In the genomic region with DNA sequence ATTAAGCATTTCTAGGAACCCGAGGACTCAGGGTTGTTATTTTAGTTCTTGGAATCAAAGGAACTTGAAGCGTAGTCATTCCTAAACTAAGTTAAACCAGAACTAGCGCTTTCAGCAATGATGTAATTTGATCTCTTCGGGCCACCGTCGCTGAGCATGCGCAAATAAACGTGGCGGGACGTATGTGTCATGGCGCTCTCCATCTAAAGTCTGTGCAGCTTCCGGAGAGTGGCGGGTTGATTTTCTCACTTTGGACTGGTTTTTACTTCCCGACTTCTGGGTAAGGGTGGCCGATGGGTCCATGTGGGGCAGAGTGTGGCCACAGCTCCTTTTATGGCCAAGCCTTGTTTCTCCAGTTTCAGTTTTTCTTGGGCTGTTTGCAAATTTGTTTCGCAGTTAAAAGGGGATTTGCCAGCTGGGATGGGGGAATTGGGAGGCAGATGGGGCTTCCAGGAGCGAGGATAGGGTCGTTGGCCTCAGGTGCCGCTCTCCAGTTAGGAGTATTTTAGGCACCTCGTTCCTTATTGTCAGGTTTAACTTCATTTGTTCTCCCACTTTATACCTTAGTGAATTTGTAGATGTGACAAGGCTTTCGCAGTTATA, we compare ENCODE assay signal across 1 cellular context.
TF ChIP-seq lines count a peak whose summit lies in the region.

A gene (plus strand): TSS at position 163 of the 603 bp plus-strand sequence. CDS start 11,894 bp downstream, outside the sequence.

TF ChIP-seq in GM12878, 131 proteins besides CTCF, POLR2A, EP300 and RAD21 (continued from another document and continues in another):
- TF ChIP-seq, protein P1, sequence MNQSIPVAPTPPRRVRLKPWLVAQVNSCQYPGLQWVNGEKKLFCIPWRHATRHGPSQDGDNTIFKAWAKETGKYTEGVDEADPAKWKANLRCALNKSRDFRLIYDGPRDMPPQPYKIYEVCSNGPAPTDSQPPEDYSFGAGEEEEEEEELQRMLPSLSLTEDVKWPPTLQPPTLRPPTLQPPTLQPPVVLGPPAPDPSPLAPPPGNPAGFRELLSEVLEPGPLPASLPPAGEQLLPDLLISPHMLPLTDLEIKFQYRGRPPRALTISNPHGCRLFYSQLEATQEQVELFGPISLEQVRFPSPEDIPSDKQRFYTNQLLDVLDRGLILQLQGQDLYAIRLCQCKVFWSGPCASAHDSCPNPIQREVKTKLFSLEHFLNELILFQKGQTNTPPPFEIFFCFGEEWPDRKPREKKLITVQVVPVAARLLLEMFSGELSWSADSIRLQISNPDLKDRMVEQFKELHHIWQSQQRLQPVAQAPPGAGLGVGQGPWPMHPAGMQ (IDR thresholded peaks at IDR 0.05; ENCODE audit: borderline replicate concordance) = no peak
- TF ChIP-seq, protein P2, sequence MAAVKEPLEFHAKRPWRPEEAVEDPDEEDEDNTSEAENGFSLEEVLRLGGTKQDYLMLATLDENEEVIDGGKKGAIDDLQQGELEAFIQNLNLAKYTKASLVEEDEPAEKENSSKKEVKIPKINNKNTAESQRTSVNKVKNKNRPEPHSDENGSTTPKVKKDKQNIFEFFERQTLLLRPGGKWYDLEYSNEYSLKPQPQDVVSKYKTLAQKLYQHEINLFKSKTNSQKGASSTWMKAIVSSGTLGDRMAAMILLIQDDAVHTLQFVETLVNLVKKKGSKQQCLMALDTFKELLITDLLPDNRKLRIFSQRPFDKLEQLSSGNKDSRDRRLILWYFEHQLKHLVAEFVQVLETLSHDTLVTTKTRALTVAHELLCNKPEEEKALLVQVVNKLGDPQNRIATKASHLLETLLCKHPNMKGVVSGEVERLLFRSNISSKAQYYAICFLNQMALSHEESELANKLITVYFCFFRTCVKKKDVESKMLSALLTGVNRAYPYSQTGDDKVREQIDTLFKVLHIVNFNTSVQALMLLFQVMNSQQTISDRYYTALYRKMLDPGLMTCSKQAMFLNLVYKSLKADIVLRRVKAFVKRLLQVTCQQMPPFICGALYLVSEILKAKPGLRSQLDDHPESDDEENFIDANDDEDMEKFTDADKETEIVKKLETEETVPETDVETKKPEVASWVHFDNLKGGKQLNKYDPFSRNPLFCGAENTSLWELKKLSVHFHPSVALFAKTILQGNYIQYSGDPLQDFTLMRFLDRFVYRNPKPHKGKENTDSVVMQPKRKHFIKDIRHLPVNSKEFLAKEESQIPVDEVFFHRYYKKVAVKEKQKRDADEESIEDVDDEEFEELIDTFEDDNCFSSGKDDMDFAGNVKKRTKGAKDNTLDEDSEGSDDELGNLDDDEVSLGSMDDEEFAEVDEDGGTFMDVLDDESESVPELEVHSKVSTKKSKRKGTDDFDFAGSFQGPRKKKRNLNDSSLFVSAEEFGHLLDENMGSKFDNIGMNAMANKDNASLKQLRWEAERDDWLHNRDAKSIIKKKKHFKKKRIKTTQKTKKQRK (IDR thresholded peaks at IDR 0.05; ENCODE audit: low read depth, low read length) = no peak
- TF ChIP-seq RCOR1 (conservative IDR thresholded peaks at IDR 0.05; ENCODE audit: low read depth, low read length) (0 out of 2 replicates have a peak, but pooled peaks have one; percentile 67), NR2C1 (IDR thresholded peaks at IDR 0.05) (no peak), MYC (IDR thresholded peaks at IDR 0.05; ENCODE audit: insufficient read depth, insufficient read length, insufficient replicate concordance, low read length, severe bottlenecking) (no peak), MTA2 (IDR thresholded peaks at IDR 0.05; ENCODE audit: low read depth) (no peak; the same call in 1 of the 2 replicates), BMI1 (IDR thresholded peaks at IDR 0.05; ENCODE audit: borderline replicate concordance) (no peak), PAX5 (IDR thresholded peaks at IDR 0.05; ENCODE audit: borderline replicate concordance, low read depth, low read length) (no peak), TARDBP (IDR thresholded peaks at IDR 0.05; ENCODE audit: borderline replicate concordance) (no peak), SREBF2 (IDR thresholded peaks at IDR 0.05; ENCODE audit: low read length) (no peak), MEF2A (IDR thresholded peaks at IDR 0.05; ENCODE audit: insufficient read depth, low read depth, low read length) (0 out of 2 replicates have a peak, but pooled peaks have one; percentile 48), STAT3 (IDR thresholded peaks at IDR 0.05; ENCODE audit: low read depth, low read length) (0 out of 2 replicates have a peak, but pooled peaks have one; percentile 45), IRF4 (IDR thresholded peaks at IDR 0.05; ENCODE audit: low read depth, low read length) (peak; percentile 94), NRF1 (conservative IDR thresholded peaks at IDR 0.05; ENCODE audit: low read depth, low read length) (peak; percentile 62), POLR2AphosphoS5 (IDR thresholded peaks at IDR 0.05; ENCODE audit: low read length) (peak; percentile 93), MEF2B (IDR thresholded peaks at IDR 0.05; ENCODE audit: partially characterized antibody, poor library complexity, severe bottlenecking) (peak; percentile 17), TAF1 (IDR thresholded peaks at IDR 0.05; ENCODE audit: borderline replicate concordance, low read depth, low read length) (peak; percentile 83; the same call in 1 of the 2 replicates), CREB1 (IDR thresholded peaks at IDR 0.05; ENCODE audit: low read depth) (peak; percentile 79), YBX1 (IDR thresholded peaks at IDR 0.05) (no peak)
- TF ChIP-seq, protein P3, sequence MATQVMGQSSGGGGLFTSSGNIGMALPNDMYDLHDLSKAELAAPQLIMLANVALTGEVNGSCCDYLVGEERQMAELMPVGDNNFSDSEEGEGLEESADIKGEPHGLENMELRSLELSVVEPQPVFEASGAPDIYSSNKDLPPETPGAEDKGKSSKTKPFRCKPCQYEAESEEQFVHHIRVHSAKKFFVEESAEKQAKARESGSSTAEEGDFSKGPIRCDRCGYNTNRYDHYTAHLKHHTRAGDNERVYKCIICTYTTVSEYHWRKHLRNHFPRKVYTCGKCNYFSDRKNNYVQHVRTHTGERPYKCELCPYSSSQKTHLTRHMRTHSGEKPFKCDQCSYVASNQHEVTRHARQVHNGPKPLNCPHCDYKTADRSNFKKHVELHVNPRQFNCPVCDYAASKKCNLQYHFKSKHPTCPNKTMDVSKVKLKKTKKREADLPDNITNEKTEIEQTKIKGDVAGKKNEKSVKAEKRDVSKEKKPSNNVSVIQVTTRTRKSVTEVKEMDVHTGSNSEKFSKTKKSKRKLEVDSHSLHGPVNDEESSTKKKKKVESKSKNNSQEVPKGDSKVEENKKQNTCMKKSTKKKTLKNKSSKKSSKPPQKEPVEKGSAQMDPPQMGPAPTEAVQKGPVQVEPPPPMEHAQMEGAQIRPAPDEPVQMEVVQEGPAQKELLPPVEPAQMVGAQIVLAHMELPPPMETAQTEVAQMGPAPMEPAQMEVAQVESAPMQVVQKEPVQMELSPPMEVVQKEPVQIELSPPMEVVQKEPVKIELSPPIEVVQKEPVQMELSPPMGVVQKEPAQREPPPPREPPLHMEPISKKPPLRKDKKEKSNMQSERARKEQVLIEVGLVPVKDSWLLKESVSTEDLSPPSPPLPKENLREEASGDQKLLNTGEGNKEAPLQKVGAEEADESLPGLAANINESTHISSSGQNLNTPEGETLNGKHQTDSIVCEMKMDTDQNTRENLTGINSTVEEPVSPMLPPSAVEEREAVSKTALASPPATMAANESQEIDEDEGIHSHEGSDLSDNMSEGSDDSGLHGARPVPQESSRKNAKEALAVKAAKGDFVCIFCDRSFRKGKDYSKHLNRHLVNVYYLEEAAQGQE (IDR thresholded peaks at IDR 0.05; ENCODE audit: low read depth, low read length) = 0 out of 2 replicates have a peak, but pooled peaks have one; percentile 19
- TF ChIP-seq, protein P4, sequence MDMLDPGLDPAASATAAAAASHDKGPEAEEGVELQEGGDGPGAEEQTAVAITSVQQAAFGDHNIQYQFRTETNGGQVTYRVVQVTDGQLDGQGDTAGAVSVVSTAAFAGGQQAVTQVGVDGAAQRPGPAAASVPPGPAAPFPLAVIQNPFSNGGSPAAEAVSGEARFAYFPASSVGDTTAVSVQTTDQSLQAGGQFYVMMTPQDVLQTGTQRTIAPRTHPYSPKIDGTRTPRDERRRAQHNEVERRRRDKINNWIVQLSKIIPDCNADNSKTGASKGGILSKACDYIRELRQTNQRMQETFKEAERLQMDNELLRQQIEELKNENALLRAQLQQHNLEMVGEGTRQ (IDR thresholded peaks at IDR 0.05; ENCODE audit: borderline replicate concordance, low read depth, low read length) = no peak
- TF ChIP-seq, protein P5, sequence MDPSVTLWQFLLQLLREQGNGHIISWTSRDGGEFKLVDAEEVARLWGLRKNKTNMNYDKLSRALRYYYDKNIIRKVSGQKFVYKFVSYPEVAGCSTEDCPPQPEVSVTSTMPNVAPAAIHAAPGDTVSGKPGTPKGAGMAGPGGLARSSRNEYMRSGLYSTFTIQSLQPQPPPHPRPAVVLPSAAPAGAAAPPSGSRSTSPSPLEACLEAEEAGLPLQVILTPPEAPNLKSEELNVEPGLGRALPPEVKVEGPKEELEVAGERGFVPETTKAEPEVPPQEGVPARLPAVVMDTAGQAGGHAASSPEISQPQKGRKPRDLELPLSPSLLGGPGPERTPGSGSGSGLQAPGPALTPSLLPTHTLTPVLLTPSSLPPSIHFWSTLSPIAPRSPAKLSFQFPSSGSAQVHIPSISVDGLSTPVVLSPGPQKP (IDR thresholded peaks at IDR 0.05; ENCODE audit: low read depth, low read length) = 0 out of 2 replicates have a peak, but pooled peaks have one; percentile 54
- TF ChIP-seq, protein P6, sequence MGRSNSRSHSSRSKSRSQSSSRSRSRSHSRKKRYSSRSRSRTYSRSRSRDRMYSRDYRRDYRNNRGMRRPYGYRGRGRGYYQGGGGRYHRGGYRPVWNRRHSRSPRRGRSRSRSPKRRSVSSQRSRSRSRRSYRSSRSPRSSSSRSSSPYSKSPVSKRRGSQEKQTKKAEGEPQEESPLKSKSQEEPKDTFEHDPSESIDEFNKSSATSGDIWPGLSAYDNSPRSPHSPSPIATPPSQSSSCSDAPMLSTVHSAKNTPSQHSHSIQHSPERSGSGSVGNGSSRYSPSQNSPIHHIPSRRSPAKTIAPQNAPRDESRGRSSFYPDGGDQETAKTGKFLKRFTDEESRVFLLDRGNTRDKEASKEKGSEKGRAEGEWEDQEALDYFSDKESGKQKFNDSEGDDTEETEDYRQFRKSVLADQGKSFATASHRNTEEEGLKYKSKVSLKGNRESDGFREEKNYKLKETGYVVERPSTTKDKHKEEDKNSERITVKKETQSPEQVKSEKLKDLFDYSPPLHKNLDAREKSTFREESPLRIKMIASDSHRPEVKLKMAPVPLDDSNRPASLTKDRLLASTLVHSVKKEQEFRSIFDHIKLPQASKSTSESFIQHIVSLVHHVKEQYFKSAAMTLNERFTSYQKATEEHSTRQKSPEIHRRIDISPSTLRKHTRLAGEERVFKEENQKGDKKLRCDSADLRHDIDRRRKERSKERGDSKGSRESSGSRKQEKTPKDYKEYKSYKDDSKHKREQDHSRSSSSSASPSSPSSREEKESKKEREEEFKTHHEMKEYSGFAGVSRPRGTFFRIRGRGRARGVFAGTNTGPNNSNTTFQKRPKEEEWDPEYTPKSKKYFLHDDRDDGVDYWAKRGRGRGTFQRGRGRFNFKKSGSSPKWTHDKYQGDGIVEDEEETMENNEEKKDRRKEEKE (IDR thresholded peaks at IDR 0.05) = no peak
- TF ChIP-seq, protein P7, sequence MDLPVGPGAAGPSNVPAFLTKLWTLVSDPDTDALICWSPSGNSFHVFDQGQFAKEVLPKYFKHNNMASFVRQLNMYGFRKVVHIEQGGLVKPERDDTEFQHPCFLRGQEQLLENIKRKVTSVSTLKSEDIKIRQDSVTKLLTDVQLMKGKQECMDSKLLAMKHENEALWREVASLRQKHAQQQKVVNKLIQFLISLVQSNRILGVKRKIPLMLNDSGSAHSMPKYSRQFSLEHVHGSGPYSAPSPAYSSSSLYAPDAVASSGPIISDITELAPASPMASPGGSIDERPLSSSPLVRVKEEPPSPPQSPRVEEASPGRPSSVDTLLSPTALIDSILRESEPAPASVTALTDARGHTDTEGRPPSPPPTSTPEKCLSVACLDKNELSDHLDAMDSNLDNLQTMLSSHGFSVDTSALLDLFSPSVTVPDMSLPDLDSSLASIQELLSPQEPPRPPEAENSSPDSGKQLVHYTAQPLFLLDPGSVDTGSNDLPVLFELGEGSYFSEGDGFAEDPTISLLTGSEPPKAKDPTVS (IDR thresholded peaks at IDR 0.05; ENCODE audit: low read depth, low read length) = no peak
- TF ChIP-seq, protein P8, sequence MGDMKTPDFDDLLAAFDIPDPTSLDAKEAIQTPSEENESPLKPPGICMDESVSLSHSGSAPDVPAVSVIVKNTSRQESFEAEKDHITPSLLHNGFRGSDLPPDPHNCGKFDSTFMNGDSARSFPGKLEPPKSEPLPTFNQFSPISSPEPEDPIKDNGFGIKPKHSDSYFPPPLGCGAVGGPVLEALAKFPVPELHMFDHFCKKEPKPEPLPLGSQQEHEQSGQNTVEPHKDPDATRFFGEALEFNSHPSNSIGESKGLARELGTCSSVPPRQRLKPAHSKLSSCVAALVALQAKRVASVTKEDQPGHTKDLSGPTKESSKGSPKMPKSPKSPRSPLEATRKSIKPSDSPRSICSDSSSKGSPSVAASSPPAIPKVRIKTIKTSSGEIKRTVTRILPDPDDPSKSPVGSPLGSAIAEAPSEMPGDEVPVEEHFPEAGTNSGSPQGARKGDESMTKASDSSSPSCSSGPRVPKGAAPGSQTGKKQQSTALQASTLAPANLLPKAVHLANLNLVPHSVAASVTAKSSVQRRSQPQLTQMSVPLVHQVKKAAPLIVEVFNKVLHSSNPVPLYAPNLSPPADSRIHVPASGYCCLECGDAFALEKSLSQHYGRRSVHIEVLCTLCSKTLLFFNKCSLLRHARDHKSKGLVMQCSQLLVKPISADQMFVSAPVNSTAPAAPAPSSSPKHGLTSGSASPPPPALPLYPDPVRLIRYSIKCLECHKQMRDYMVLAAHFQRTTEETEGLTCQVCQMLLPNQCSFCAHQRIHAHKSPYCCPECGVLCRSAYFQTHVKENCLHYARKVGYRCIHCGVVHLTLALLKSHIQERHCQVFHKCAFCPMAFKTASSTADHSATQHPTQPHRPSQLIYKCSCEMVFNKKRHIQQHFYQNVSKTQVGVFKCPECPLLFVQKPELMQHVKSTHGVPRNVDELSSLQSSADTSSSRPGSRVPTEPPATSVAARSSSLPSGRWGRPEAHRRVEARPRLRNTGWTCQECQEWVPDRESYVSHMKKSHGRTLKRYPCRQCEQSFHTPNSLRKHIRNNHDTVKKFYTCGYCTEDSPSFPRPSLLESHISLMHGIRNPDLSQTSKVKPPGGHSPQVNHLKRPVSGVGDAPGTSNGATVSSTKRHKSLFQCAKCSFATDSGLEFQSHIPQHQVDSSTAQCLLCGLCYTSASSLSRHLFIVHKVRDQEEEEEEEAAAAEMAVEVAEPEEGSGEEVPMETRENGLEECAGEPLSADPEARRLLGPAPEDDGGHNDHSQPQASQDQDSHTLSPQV (IDR thresholded peaks at IDR 0.05) = no peak
